12 cellular contexts compared by ENCODE assay signal in genomic region chr14:36646664-36647416, GRCh38. TPM values are rescaled to one million over a fixed set of nuclear protein-coding genes. Genes with fewer than 3 reads are reported as not detected.
DNase-seq lines count a peak whose midpoint lies in the region; ATAC-seq and TF ChIP-seq lines count a peak whose summit lies in the region.
"Had no signal": no experiment of that assay in that cellular context is flagged by ENCODE, and none has a peak within 500 bp of the region (broad histone marks: within the 10 kb centered on the region; RNA-seq: fewer than 3 reads in every experiment).

No MANE protein-coding gene starts in this region.

- no peak for ATAC-seq in HG03039 (IDR thresholded peaks at IDR 0.05; ENCODE audit: unreplicated experiment)

- H3K27me3 ChIP-seq in parathyroid adenoma (ENCODE audit: control insufficient read depth, insufficient read depth, low read length), result no peaks in the 10 kb centered on the region

- no peaks in the 10 kb centered on the region for H3K36me3 ChIP-seq in parathyroid adenoma (ENCODE audit: control insufficient read depth, insufficient read depth, low read length)

- peak overlapping the region; percentile 88 for H2AFZ ChIP-seq in parathyroid adenoma

- TF ChIP-seq CTCF in glutamatergic neuron (IDR thresholded peaks at IDR 0.05; ENCODE audit: partially characterized antibody, unreplicated experiment) (no peak), parathyroid adenoma (IDR thresholded peaks at IDR 0.05) (peak; percentile 12)

- H3K9ac ChIP-seq in parathyroid adenoma, result no peak overlapping the region

- no peak overlapping the region for H3K4me3 ChIP-seq in parathyroid adenoma (ENCODE audit: low read depth, low read length)

- H3K4me1 ChIP-seq in parathyroid adenoma, result no peaks in the 10 kb centered on the region

- peaks cover 12% of the 10 kb centered on the region for H3K27me3 Mint-ChIP-seq in glutamatergic neuron (ENCODE audit: unreplicated experiment)

- H3K4me3 Mint-ChIP-seq in glutamatergic neuron (ENCODE audit: unreplicated experiment), result peak overlapping the region; percentile 80

- no peak overlapping the region for H3K4me2 ChIP-seq in parathyroid adenoma (ENCODE audit: low read length)

- no peak overlapping the region for H3K27ac ChIP-seq in parathyroid adenoma
- H3K27ac ChIP-seq: SK-N-MC had no signal

- peaks cover 4% of the 10 kb centered on the region for H3K4me1 Mint-ChIP-seq in glutamatergic neuron (ENCODE audit: low read depth, unreplicated experiment)

- no peaks in the 10 kb centered on the region for H3K9me3 Mint-ChIP-seq in glutamatergic neuron (ENCODE audit: unreplicated experiment)

- no peaks in the 10 kb centered on the region for H3K36me3 Mint-ChIP-seq in glutamatergic neuron (ENCODE audit: unreplicated experiment)

- H3K79me2 ChIP-seq in parathyroid adenoma, result peaks cover 2% of the 10 kb centered on the region

- peak; percentile 53 for DNase-seq in COR-L47 (lab: John Stamatoyannopoulos, UW)
- peak; percentile 95 for DNase-seq in NCI-H69 (lab: John Stamatoyannopoulos, UW)
- no peak for DNase-seq in glutamatergic neuron
- DNase-seq in stimulated activated CD4-positive, alpha-beta T cell treated with anti-CD3 and anti-CD28 coated beads, Interleukin-2, amount 100 ng/mL, for 24 hours, result no peak
- no peak for DNase-seq in NCI-H510A (lab: John Stamatoyannopoulos, UW)
- no peak for DNase-seq in 8988T
- DNase-seq: activated gamma-delta T cell, hypothalamus, KG1 had no signal

- H3K9me3 ChIP-seq in parathyroid adenoma (ENCODE audit: control insufficient read depth, low read length), result no peaks in the 10 kb centered on the region

- H3K27ac Mint-ChIP-seq in glutamatergic neuron (ENCODE audit: unreplicated experiment), result no peak overlapping the region

RNA-seq across cellular contexts. Expression of gene PAX9, which starts 14.8 kb away (rescaled TPM):
- not detected for total RNA-seq in glutamatergic neuron (ENCODE audit: unreplicated experiment)

Comparison
In these comparisons a context has a peak if more than half of its experiments do, and no peak if none do; other contexts are left out.
1. DNase-seq: peak in COR-L47 (single experiment) and NCI-H69 (single experiment); none in glutamatergic neuron (single experiment), stimulated activated CD4-positive, alpha-beta T cell treated with anti-CD3 and anti-CD28 coated beads, Interleukin-2, amount 100 ng/mL, for 24 hours (0 of 2), NCI-H510A (single experiment) and 8988T (single experiment).